ENCODE assay signal across 17 cellular contexts in genomic region chr21:38611262-38611661, GRCh38.
DNase-seq lines count a peak whose midpoint lies in the region; ATAC-seq, FAIRE-seq and TF ChIP-seq lines count a peak whose summit lies in the region.
"Had no signal": no experiment of that assay in that cellular context is flagged by ENCODE, and none has a peak within 500 bp of the region (broad histone marks: within the 10 kb centered on the region; RNA-seq: fewer than 3 reads in every experiment).

No MANE protein-coding gene starts in this region.

- ATAC-seq in thoracic aorta (ENCODE audit: insufficient number of reproducible peaks, low FRiP score, low read depth) (peak; percentile 70), GM21390 (IDR thresholded peaks at IDR 0.05; ENCODE audit: unreplicated experiment) (no peak), GM23338 (no peak), GM18907 (IDR thresholded peaks at IDR 0.05; ENCODE audit: unreplicated experiment) (no peak)
- ATAC-seq: HCT116 had no signal

- H3K36me3 ChIP-seq in ascending aorta (no peaks in the 10 kb centered on the region), kidney (ENCODE audit: control insufficient read depth in 1 of 2, insufficient read depth in 2 of 2, low read length in 2 of 2) (no peaks in the 10 kb centered on the region), thoracic aorta (no peaks in the 10 kb centered on the region), GM23338 (ENCODE audit: insufficient read depth) (no peaks in the 10 kb centered on the region)

- no peaks in the 10 kb centered on the region for H4K20me1 ChIP-seq in GM23338 (replicated peaks; ENCODE audit: insufficient read depth)

- no peak overlapping the region for H3K27ac Mint-ChIP-seq in GM23338
- H3K27ac Mint-ChIP-seq: CD4-positive, alpha-beta memory T cell; H9 had no signal

- no peaks in the 10 kb centered on the region for H3K9me3 ChIP-seq in ascending aorta
- no peaks in the 10 kb centered on the region for H3K9me3 ChIP-seq in kidney (ENCODE audit: control insufficient read depth in 1 of 2, low read length in 2 of 2)
- H3K9me3 ChIP-seq in thoracic aorta: no peaks in the 10 kb centered on the region

- no peaks in the 10 kb centered on the region for H3K79me2 ChIP-seq in GM23338 (replicated peaks; ENCODE audit: insufficient read depth)

- H3K9me3 Mint-ChIP-seq in GM23338: no peaks in the 10 kb centered on the region
- H3K9me3 Mint-ChIP-seq: H9 had no signal

- intact Hi-C loops in ascending aorta (cut with DNase I): loop anchor here (5.0 kb wide), 1 partner anchor 36 kb away; no protein-coding TSS in a partner anchor
- intact Hi-C loops in kidney (cut with DNase I): no loop called here

- H3K27me3 Mint-ChIP-seq in GM23338 (ENCODE audit: insufficient read depth, low read depth, poor library complexity): peaks cover 8% of the 10 kb centered on the region
- H3K27me3 Mint-ChIP-seq: CD4-positive, alpha-beta memory T cell had no signal

- H3K4me1 Mint-ChIP-seq in GM23338: peaks cover 4% of the 10 kb centered on the region; the same call in 2 of the 3 replicates
- H3K4me1 Mint-ChIP-seq: CD4-positive, alpha-beta memory T cell had no signal

- peaks cover 3% of the 10 kb centered on the region; the same call in 1 of the 2 replicates for H3K9me2 ChIP-seq in GM23338 (ENCODE audit: insufficient read depth)

- no peak for TF ChIP-seq CTCF in ascending aorta (IDR thresholded peaks at IDR 0.05)
- no peak for TF ChIP-seq CTCF in kidney (IDR thresholded peaks at IDR 0.05; ENCODE audit: borderline replicate concordance, extremely low read depth, insufficient read depth)
- TF ChIP-seq CTCF in thoracic aorta (IDR thresholded peaks at IDR 0.05): no peak
- TF ChIP-seq CTCF in GM23338 (conservative IDR thresholded peaks at IDR 0.05; ENCODE audit: low read depth in 2 of 2): no peak

- peak overlapping the region; percentile 74 to 90 for H3K27ac ChIP-seq in ascending aorta
- H3K27ac ChIP-seq in kidney (ENCODE audit: low read depth in 2 of 2, low read length in 2 of 2): no peak overlapping the region
- H3K27ac ChIP-seq in thoracic aorta: peak overlapping the region; percentile 86 to 89
- no peak overlapping the region for H3K27ac ChIP-seq in GM23338 (ENCODE audit: low read depth)
- H3K27ac ChIP-seq: GM23248 had no signal

- no peak for FAIRE-seq in kidney (lab: Jason Lieb, UNC)
- FAIRE-seq: G401.6, GM12892 had no signal

- no peak overlapping the region for H2AFZ ChIP-seq in GM23338
- H2AFZ ChIP-seq: GM23248 had no signal

- no peaks in the 10 kb centered on the region for H3F3A ChIP-seq in GM23338 (replicated peaks; ENCODE audit: low read depth)

- no peak overlapping the region for H3K9ac ChIP-seq in kidney (ENCODE audit: low read length in 2 of 2)
- H3K9ac ChIP-seq: GM23248 had no signal

- H3K4me2 ChIP-seq in GM23338: no peak overlapping the region

- H3K4me1 ChIP-seq in ascending aorta (peaks cover 10 to 32% of the 10 kb centered on the region in 2 donors), kidney (ENCODE audit: control insufficient read depth in 1 of 2, insufficient read depth in 1 of 2, low read depth in 1 of 2, low read length in 2 of 2) (no peaks in the 10 kb centered on the region), thoracic aorta (ENCODE audit: control insufficient read depth in 1 of 2, low read depth in 2 of 2) (peaks cover 18 to 56% of the 10 kb centered on the region in 2 donors), GM23338 (ENCODE audit: insufficient read depth) (no peaks in the 10 kb centered on the region)

- DNase-seq in ascending aorta (ENCODE audit: low spot score in 2 of 2) (peak in 1 of 2 donors; percentile 87), kidney (peak; percentile 80), thoracic aorta (ENCODE audit: low spot score) (peak; percentile 37), GM23338 (ENCODE audit: low spot score) (no peak)
- DNase-seq: C1 segment of cervical spinal cord; Calu3; CD4-positive, alpha-beta memory T cell; COR-L47; DMS53; DMS79 treated with DMSO at 0.1 percent for 48 hours; GM23248; H9 had no signal

- H3K36me3 Mint-ChIP-seq in GM23338 (ENCODE audit: low read depth): no peaks in the 10 kb centered on the region; the same call in 2 of the 3 replicates
- H3K36me3 Mint-ChIP-seq: CD4-positive, alpha-beta memory T cell had no signal

- H3K4me3 ChIP-seq in ascending aorta: peak overlapping the region in 1 of 2 donors; percentile 51
- no peak overlapping the region for H3K4me3 ChIP-seq in kidney (ENCODE audit: low read length in 2 of 2)
- peak overlapping the region; percentile 51 for H3K4me3 ChIP-seq in thoracic aorta
- H3K4me3 ChIP-seq in GM23338: no peak overlapping the region
- H3K4me3 ChIP-seq: GM23248 had no signal

- H3K4me3 Mint-ChIP-seq in GM23338: no peak overlapping the region
- H3K4me3 Mint-ChIP-seq: CD4-positive, alpha-beta memory T cell; H9 had no signal

- H3K27me3 ChIP-seq in ascending aorta: no peaks in the 10 kb centered on the region
- no peaks in the 10 kb centered on the region for H3K27me3 ChIP-seq in thoracic aorta (replicated peaks; ENCODE audit: insufficient read depth)
- no peaks in the 10 kb centered on the region for H3K27me3 ChIP-seq in GM23338 (ENCODE audit: insufficient read depth)

TF ChIP-seq in GM23338, 12 proteins besides CTCF, POLR2A, EP300 and RAD21 (continues in another document):
- TF ChIP-seq STAT1 (IDR thresholded peaks at IDR 0.05; ENCODE audit: unreplicated experiment): no peak
- no peak for TF ChIP-seq REST (IDR thresholded peaks at IDR 0.05; ENCODE audit: unreplicated experiment)
- TF ChIP-seq EZH2phosphoT487 (IDR thresholded peaks at IDR 0.05; ENCODE audit: unreplicated experiment): no peak

Comparison
In these comparisons a context has a peak if more than half of its experiments do, and no peak if none do; other contexts are left out.
1. H3K27ac ChIP-seq: peak in ascending aorta (2 of 2) and thoracic aorta (2 of 2); none in kidney (0 of 2) and GM23338 (single experiment).